1 cellular context compared by ENCODE assay signal in genomic region chr1:35320937-35321336, GRCh38.
TF ChIP-seq lines count a peak whose summit lies in the region.

No MANE protein-coding gene starts in this region.

TF ChIP-seq in HEK293, 187 proteins besides CTCF, POLR2A, EP300 and RAD21 (continued from another document):
- TF ChIP-seq ATF2 (tag by site-specific recombination; IDR thresholded peaks at IDR 0.05; ENCODE audit: low read depth), result 0 out of 2 replicates have a peak, but pooled peaks have one; percentile 8
